In the genomic region with DNA sequence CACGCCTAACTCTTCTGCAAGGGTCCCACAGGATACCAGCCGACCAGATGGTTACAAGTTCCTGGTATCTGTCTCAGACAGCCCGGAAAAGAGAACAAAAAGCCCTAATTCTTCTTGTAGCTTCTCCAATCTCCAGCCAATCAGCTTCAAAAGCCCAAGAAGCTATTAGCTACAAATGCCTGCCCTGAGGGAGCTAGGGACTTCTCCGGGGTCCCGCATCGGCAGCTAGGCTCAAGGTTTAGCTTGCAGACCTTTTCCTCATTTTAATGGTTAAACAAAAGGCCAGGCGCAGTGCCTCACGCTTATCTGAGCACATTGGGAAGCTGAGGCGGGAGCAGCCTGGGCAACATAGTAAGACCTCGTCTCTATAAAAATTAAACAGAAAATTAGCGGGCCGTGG, we compare ENCODE assay signal across 30 cellular contexts. TPM values are rescaled to one million over a fixed set of nuclear protein-coding genes. Genes with fewer than 3 reads are reported as not detected.
"Had no signal": no experiment of that assay in that cellular context is flagged by ENCODE, and none has a peak within 500 bp of the region (broad histone marks: within the 10 kb centered on the region; RNA-seq: fewer than 3 reads in every experiment).

No MANE protein-coding gene starts in this region.

- H3K4me1 ChIP-seq: upper lobe of right lung had no signal

- H3K4me3 ChIP-seq: coronary artery, ovary, skin epidermis, thyroid gland, upper lobe of right lung had no signal

- H3K27ac ChIP-seq: brain microvascular endothelial cell, coronary artery, ovary, upper lobe of right lung had no signal

- H3K27me3 ChIP-seq: ovary, thyroid gland had no signal

- DNase-seq: activated CD4-positive, alpha-beta T cell treated with anti-CD3 and anti-CD28 coated beads for 48 hours; activated CD4-positive, alpha-beta T cell treated with anti-CD3 and anti-CD28 coated beads, Interleukin-2, amount 50 U/mL, for 48 hours; activated CD8-positive, alpha-beta memory T cell treated with anti-CD3 and anti-CD28 coated beads for 24 hours; activated effector memory CD4-positive, alpha-beta T cell treated with Interleukin-2 at 50 U/mL for 16 hours; activated naive CD4-positive, alpha-beta T cell treated with anti-CD3 and anti-CD28 coated beads for 36 hours; activated naive CD8-positive, alpha-beta T cell treated with anti-CD3 and anti-CD28 coated beads, Interleukin-2, amount 10 ng/mL, durations not matched to agents 7 days and 5 days; brain microvascular endothelial cell; endodermal cell; esophagus squamous epithelium; foreskin melanocyte; left ventricle myocardium superior; naive B cell; nephron progenitor cell; ovary; retina; stimulated activated CD4-positive, alpha-beta T cell treated with anti-CD3 and anti-CD28 coated beads, Interleukin-12 subunit alpha, Interleukin-12 subunit beta, amount 100 ng/mL, for 4 hours; stimulated activated CD4-positive, alpha-beta T cell treated with anti-CD3 and anti-CD28 coated beads, Interleukin-4, amount 100 ng/mL, for 1 hour; SW 1271; T1000; thyroid gland; upper lobe of right lung had no signal

- H3K9me3 ChIP-seq: esophagus squamous epithelium, ovary, thyroid gland, upper lobe of right lung had no signal

- H3K36me3 ChIP-seq: brain microvascular endothelial cell, esophagus squamous epithelium, ovary, thyroid gland, upper lobe of right lung had no signal

RNA-seq across cellular contexts. Expression of a gene that starts 46.1 kb away (rescaled TPM):
- total RNA-seq: activated naive CD4-positive, alpha-beta T cell treated with anti-CD3 and anti-CD28 coated beads for 36 hours; activated naive CD8-positive, alpha-beta T cell treated with anti-CD3 and anti-CD28 coated beads, Interleukin-2, amount 10 ng/mL, durations not matched to agents 7 days and 5 days; astrocyte; cardiac septum; cerebellum; endodermal cell; esophagus squamous epithelium; left ventricle myocardium superior; mammary epithelial cell; ovary; progenitor cell of endocrine pancreas; sciatic nerve; subcutaneous adipose tissue; thyroid gland; upper lobe of right lung had no signal
- polyA plus RNA-seq: mammary epithelial cell, ovary had no signal
